In the genomic region with DNA sequence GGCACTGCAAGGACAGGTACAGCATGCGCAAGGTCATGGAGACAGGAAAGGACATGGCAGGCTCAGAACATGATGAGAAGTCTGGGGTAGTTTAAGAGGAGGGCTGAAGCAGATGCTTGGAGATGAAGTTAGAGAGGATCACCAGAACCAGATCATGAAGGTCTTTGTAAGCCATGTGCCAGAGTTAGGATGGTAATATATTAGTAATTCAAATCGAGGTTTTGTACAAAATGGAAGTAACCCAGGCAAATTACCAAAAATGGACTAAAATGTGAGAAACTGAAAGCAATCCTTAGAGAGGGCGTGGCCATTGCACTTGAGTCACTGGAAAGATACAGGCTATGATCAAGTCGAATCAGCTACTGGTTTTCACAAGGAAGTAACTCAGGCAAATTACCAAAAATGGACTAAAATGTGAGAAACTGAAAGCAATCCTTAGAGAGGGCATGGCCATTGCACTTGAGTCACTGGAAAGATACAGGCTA, we compare ENCODE assay signal across 8 cellular contexts. TPM values are rescaled to one million over a fixed set of nuclear protein-coding genes. Genes with fewer than 3 reads are reported as not detected.
DNase-seq lines count a peak whose midpoint lies in the region; ATAC-seq and TF ChIP-seq lines count a peak whose summit lies in the region.

No MANE protein-coding gene starts in this region.

- RAD21 ChIA-PET in HCT116 (lab: Charles Lee; ENCODE audit: low non-redundant PET in 1 of 2, low total read pairs in 2 of 2, uncharacterized antibody in 2 of 2, unreplicated experiment in 2 of 2): no interaction called here

- H3K27ac ChIP-seq in HCT116 (ENCODE audit: low read depth, low read length): no peak overlapping the region
- no peak overlapping the region for H3K27ac ChIP-seq in hepatocyte

- H3K4me1 Mint-ChIP-seq in T-cell (no peaks in the 10 kb centered on the region), nephron progenitor cell (peaks cover 15% of the 10 kb centered on the region)

- H3K36me3 Mint-ChIP-seq in T-cell: no peaks in the 10 kb centered on the region
- no peaks in the 10 kb centered on the region for H3K36me3 Mint-ChIP-seq in nephron progenitor cell (ENCODE audit: low read depth)

- no peaks in the 10 kb centered on the region for H3K9me3 Mint-ChIP-seq in T-cell
- no peaks in the 10 kb centered on the region for H3K9me3 Mint-ChIP-seq in nephron progenitor cell

- TF ChIP-seq POLR2A in HCT116 (IDR thresholded peaks at IDR 0.05; ENCODE audit: borderline replicate concordance, extremely low read depth, insufficient read depth, insufficient read length): no peak

- H3K27me3 Mint-ChIP-seq in T-cell: peaks cover 8% of the 10 kb centered on the region in 2 donors
- H3K27me3 Mint-ChIP-seq in nephron progenitor cell (ENCODE audit: low read depth, poor library complexity): no peaks in the 10 kb centered on the region

- no peak overlapping the region for H3K27ac Mint-ChIP-seq in T-cell
- H3K27ac Mint-ChIP-seq in nephron progenitor cell: no peak overlapping the region

- H3K4me3 Mint-ChIP-seq in T-cell (no peak overlapping the region), nephron progenitor cell (no peak overlapping the region)

- 90% methylated on average over 4 of the region's 4 CpGs for WGBS in hepatocyte (ENCODE audit: low lambda C conversion rate, missing lambda C conversion rate)

- H3K27me3 ChIP-seq in HCT116 (ENCODE audit: insufficient read depth, low read length): no peaks in the 10 kb centered on the region
- H3K27me3 ChIP-seq in hepatocyte: no peaks in the 10 kb centered on the region

- no peak overlapping the region for H3K9ac ChIP-seq in HCT116 (ENCODE audit: low read length)

- intact Hi-C loops in HCT116 (cut with micrococcal nuclease): no loop called here

- H3K4me3 ChIP-seq in HCT116 (replicated peaks in 1 of 2; ENCODE audit: low read depth in 1 of 2, low read length in 2 of 2) (no peak overlapping the region), hepatocyte (no peak overlapping the region)

- no peaks in the 10 kb centered on the region for H4K20me1 ChIP-seq in HCT116 (ENCODE audit: insufficient read depth)
- H4K20me1 ChIP-seq in hepatocyte (ENCODE audit: insufficient read depth, poor library complexity, severe bottlenecking): no peaks in the 10 kb centered on the region

- H3K79me2 ChIP-seq in HCT116 (ENCODE audit: insufficient read depth, low read length): no peaks in the 10 kb centered on the region
- no peaks in the 10 kb centered on the region for H3K79me2 ChIP-seq in hepatocyte

- BruUV-seq in HCT116 (replicated peaks; lab: Mats Ljungman, UMichigan): no TSS peak

- ATAC-seq in GM18502 (IDR thresholded peaks at IDR 0.05; ENCODE audit: poor library complexity, unreplicated experiment) (peak; percentile 71), HCT116 (no peak), T-cell (replicated peaks in 1 of 4) (no peak)

- POLR2A ChIA-PET in HCT116 (lab: Charles Lee): no interaction called here
- POLR2A ChIA-PET in T-cell (lab: Charles Lee): no interaction called here

- no peak for TF ChIP-seq CTCF in HCT116 (IDR thresholded peaks at IDR 0.05 in 2 of 3, conservative IDR thresholded peaks at IDR 0.05 in 1 of 3; ENCODE audit: borderline replicate concordance in 1 of 3, insufficient read depth in 1 of 3, low read depth in 2 of 3, low read length in 2 of 3)
- TF ChIP-seq CTCF in hepatocyte (IDR thresholded peaks at IDR 0.05; ENCODE audit: poor library complexity): no peak
- no peak for TF ChIP-seq CTCF in nephron progenitor cell (IDR thresholded peaks at IDR 0.05)

- H3K9me2 ChIP-seq in HCT116 (ENCODE audit: insufficient read depth) (no peaks in the 10 kb centered on the region), hepatocyte (replicated peaks; ENCODE audit: insufficient read depth) (no peaks in the 10 kb centered on the region)

- TF ChIP-seq RAD21 in HCT116 (IDR thresholded peaks at IDR 0.05; ENCODE audit: low read depth): no peak

- peak; percentile 4 for DNase-seq in HCT116 (ENCODE audit: low read depth, low spot score)
- DNase-seq in RPMI8226: peak; percentile 31
- DNase-seq in hepatocyte (ENCODE audit: low spot score): peak; percentile 7
- DNase-seq in NCI-H2171 (lab: John Stamatoyannopoulos, UW): no peak
- no peak for DNase-seq in T-cell
- DNase-seq in NCI-H1436 treated with DMSO at 0.1 percent for 48 hours (lab: John Stamatoyannopoulos, UW): no peak
- DNase-seq in nephron progenitor cell: no peak

- CTCF ChIA-PET in HCT116 (lab: Charles Lee): no interaction called here
- CTCF ChIA-PET in T-cell (lab: Charles Lee): no interaction called here

- H3K9me3 ChIP-seq in HCT116 (ENCODE audit: control insufficient read depth in 1 of 2, insufficient read depth in 1 of 2, low read depth in 1 of 2, low read length in 2 of 2) (no peaks in the 10 kb centered on the region), hepatocyte (ENCODE audit: low read depth) (no peaks in the 10 kb centered on the region)

- H2AFZ ChIP-seq in HCT116 (ENCODE audit: low read depth, low read length, poor library complexity, severe bottlenecking) (peak overlapping the region; percentile 66), hepatocyte (no peak overlapping the region)

- peaks cover 0 to 5% of the 10 kb centered on the region in 2 experiments; a peak in 1 of 4 replicates for H3K4me1 ChIP-seq in HCT116 (ENCODE audit: control insufficient read depth in 1 of 2, insufficient read depth in 2 of 2, low read length in 2 of 2)
- H3K4me1 ChIP-seq in hepatocyte (ENCODE audit: insufficient read depth): no peaks in the 10 kb centered on the region

- H3K36me3 ChIP-seq in HCT116 (ENCODE audit: control insufficient read depth in 1 of 2, insufficient read depth in 2 of 2, low read length in 2 of 2): no peaks in the 10 kb centered on the region
- H3K36me3 ChIP-seq in hepatocyte (replicated peaks; ENCODE audit: insufficient read depth, low read depth): no peaks in the 10 kb centered on the region

- peak overlapping the region; percentile 13; the same call in 1 of the 2 replicates for H3K4me2 ChIP-seq in HCT116 (ENCODE audit: low read length)
- no peak overlapping the region for H3K4me2 ChIP-seq in hepatocyte

TF ChIP-seq in HCT116, 20 proteins besides CTCF, POLR2A, EP300 and RAD21:
- TF ChIP-seq ZNF274 (IDR thresholded peaks at IDR 0.05; ENCODE audit: low read depth, low read length): no peak
- no peak for TF ChIP-seq FOSL1 (IDR thresholded peaks at IDR 0.05; ENCODE audit: low read depth)
- TF ChIP-seq JUND (IDR thresholded peaks at IDR 0.05): no peak
- TF ChIP-seq POLR2AphosphoS5 (IDR thresholded peaks at IDR 0.05; ENCODE audit: low read depth, low read length): no peak
- peak; percentile 60; the same call in 1 of the 2 replicates for TF ChIP-seq SRF (IDR thresholded peaks at IDR 0.05; ENCODE audit: low read depth)
- no peak for TF ChIP-seq CBX3 (IDR thresholded peaks at IDR 0.05; ENCODE audit: low read depth)
- TF ChIP-seq TCF7L2 (IDR thresholded peaks at IDR 0.05; ENCODE audit: borderline replicate concordance, extremely low read depth, insufficient read depth, insufficient read length): no peak

RNA-seq across cellular contexts. Expression of gene RXFP1, which starts 13.5 kb away (rescaled TPM):
- total RNA-seq in HCT116 (2021; ENCODE audit: unreplicated experiment) (not detected), hepatocyte (not detected in 2 replicates), T-cell (not detected)
- not detected in 2 replicates for polyA plus RNA-seq in HCT116 (2012)
- not detected in 2 replicates for polyA plus RNA-seq in hepatocyte

Comparison
In these comparisons a context has a peak if more than half of its experiments do, and no peak if none do; other contexts are left out.
1. DNase-seq: peak in HCT116 (single experiment), RPMI8226 (single experiment) and hepatocyte (single experiment); none in NCI-H2171 (single experiment), T-cell (0 of 34), NCI-H1436 treated with DMSO at 0.1 percent for 48 hours (single experiment) and nephron progenitor cell (single experiment).